39 cellular contexts compared by ENCODE assay signal in genomic region chr6:130245267-130245666, GRCh38. TPM values are rescaled to one million over a fixed set of nuclear protein-coding genes. Genes with fewer than 3 reads are reported as not detected.
"Had no signal": no experiment of that assay in that cellular context is flagged by ENCODE, and none has a peak within 500 bp of the region (broad histone marks: within the 10 kb centered on the region; RNA-seq: fewer than 3 reads in every experiment).

No MANE protein-coding gene starts in this region.

- H3K36me3 ChIP-seq: MG63 had no signal

- H3K27me3 ChIP-seq: MG63 had no signal

- DNase-seq: Karpas-422, Kasumi-1, MG63, MM.1S, MV-4-11, NCI-H1048, NCI-H1092, NCI-H1092 treated with DMSO at 0.1 percent for 48 hours, NCI-H1105, NCI-H1105 treated with DMSO at 0.1 percent for 48 hours, NCI-H1417, NCI-H1417 treated with DMSO at 0.1 percent for 48 hours, NCI-H1436, NCI-H1436 treated with DMSO at 0.1 percent for 48 hours, NCI-H146, NCI-H1694, NCI-H1694 treated with DMSO at 0.1 percent for 48 hours, NCI-H187, NCI-H187 treated with DMSO at 0.1 percent for 48 hours, NCI-H1930, NCI-H2029, NCI-H2029 treated with DMSO at 0.1 percent for 48 hours, NCI-H2081, NCI-H2081 treated with DMSO at 0.1 percent for 48 hours, NCI-H2107, NCI-H2171, NCI-H2171 treated with DMSO at 0.1 percent for 48 hours, NCI-H2227 treated with DMSO at 0.1 percent for 48 hours, NCI-H226, NCI-H345, NCI-H446, NCI-H446 treated with DMSO at 0.1 percent for 48 hours, NCI-H510A, NCI-H510A treated with DMSO at 0.1 percent for 48 hours, NCI-H524 treated with DMSO at 0.1 percent for 48 hours, NCI-H526 had no signal

- H3K4me3 ChIP-seq: MG63 had no signal

- H3K9me3 ChIP-seq: MG63 had no signal

RNA-seq across cellular contexts. Expression of gene SAMD3, which starts 22.5 kb away (rescaled TPM):
- total RNA-seq: LHCN-M2, MCF 10A, NCI-H460 had no signal
